Comparison of ENCODE assay signal across 22 cellular contexts in genomic region chr11:32968541-32968940, GRCh38.
"Had no signal": no experiment of that assay in that cellular context is flagged by ENCODE, and none has a peak within 500 bp of the region (broad histone marks: within the 10 kb centered on the region; RNA-seq: fewer than 3 reads in every experiment).

No MANE protein-coding gene starts in this region.

- ATAC-seq: esophagus mucosa; gastroesophageal sphincter; left ventricle myocardium superior; mucosa of descending colon; natural killer cell; pancreas; right cardiac atrium; stimulated activated memory B cell treated with anti-CD40 and anti-IgM and Interleukin-4, amounts not matched to agents 10 μg/mL and 1 μg/mL and 100 μg/mL, for 72 hours; upper lobe of right lung had no signal

- H3K4me3 ChIP-seq: colonic mucosa, gastroesophageal sphincter, mucosa of descending colon, neural progenitor cell, pancreas, smooth muscle cell, tibial artery, upper lobe of right lung, vagina had no signal

- H3K4me3 Mint-ChIP-seq: immature natural killer cell; natural killer cell; neural progenitor cell; stimulated activated memory B cell treated with anti-CD40 and anti-IgM and Interleukin-4, amounts not matched to agents 10 μg/mL and 1 μg/mL and 100 μg/mL, for 72 hours; stimulated activated naive CD8-positive, alpha-beta T cell treated with anti-CD3 and anti-CD28 coated beads, Interleukin-15, Interleukin-2, amounts not matched to agents 100 ng/mL and 50 ng/mL, for 24 hours had no signal

- H3K36me3 ChIP-seq: colonic mucosa had no signal

- FAIRE-seq: keratinocyte had no signal

- H3K27me3 Mint-ChIP-seq: progenitor cell of endocrine pancreas; stimulated activated memory B cell treated with anti-CD40 and anti-IgM and Interleukin-4, amounts not matched to agents 10 μg/mL and 1 μg/mL and 100 μg/mL, for 72 hours; stimulated activated naive CD8-positive, alpha-beta T cell treated with anti-CD3 and anti-CD28 coated beads, Interleukin-15, Interleukin-2, amounts not matched to agents 100 ng/mL and 50 ng/mL, for 24 hours had no signal

- H3K27me3 ChIP-seq: colonic mucosa, gastroesophageal sphincter, neural progenitor cell, pancreas, tibial artery, upper lobe of right lung, vagina had no signal

- H3K9me3 Mint-ChIP-seq: immature natural killer cell; natural killer cell; neural progenitor cell; stimulated activated memory B cell treated with anti-CD40 and anti-IgM and Interleukin-4, amounts not matched to agents 10 μg/mL and 1 μg/mL and 100 μg/mL, for 72 hours; stimulated activated naive CD8-positive, alpha-beta T cell treated with anti-CD3 and anti-CD28 coated beads, Interleukin-15, Interleukin-2, amounts not matched to agents 100 ng/mL and 50 ng/mL, for 24 hours had no signal

- H3K36me3 Mint-ChIP-seq: natural killer cell had no signal

- H3K27ac Mint-ChIP-seq: immature natural killer cell; natural killer cell; neural progenitor cell; progenitor cell of endocrine pancreas; stimulated activated memory B cell treated with anti-CD40 and anti-IgM and Interleukin-4, amounts not matched to agents 10 μg/mL and 1 μg/mL and 100 μg/mL, for 72 hours; stimulated activated naive CD8-positive, alpha-beta T cell treated with anti-CD3 and anti-CD28 coated beads, Interleukin-15, Interleukin-2, amounts not matched to agents 100 ng/mL and 50 ng/mL, for 24 hours had no signal

- H3K4me1 ChIP-seq: colonic mucosa, neural progenitor cell, pancreas, tibial artery, upper lobe of right lung, vagina had no signal

- DNase-seq: colonic mucosa; effector CD8-positive, alpha-beta T cell; glutamatergic neuron; immature natural killer cell; left ventricle myocardium superior; mucosa of descending colon; natural killer cell; nucleus accumbens; pancreas; right cardiac atrium; stimulated activated CD4-positive, alpha-beta T cell treated with anti-CD3 and anti-CD28 coated beads, Interleukin-4, amount 100 ng/mL, for 1 hour; tibial artery; upper lobe of right lung had no signal

- H3K9ac ChIP-seq: neural progenitor cell had no signal

- H3K9me3 ChIP-seq: colonic mucosa, gastroesophageal sphincter, mucosa of descending colon, pancreas, tibial artery, upper lobe of right lung, vagina had no signal

- H3K4me1 Mint-ChIP-seq: immature natural killer cell; natural killer cell; neural progenitor cell; stimulated activated memory B cell treated with anti-CD40 and anti-IgM and Interleukin-4, amounts not matched to agents 10 μg/mL and 1 μg/mL and 100 μg/mL, for 72 hours had no signal

- H3K27ac ChIP-seq: colonic mucosa, neural progenitor cell, pancreas, tibial artery, upper lobe of right lung, vagina had no signal
